8 cellular contexts compared by ENCODE assay signal in genomic region chr6:3251462-3252314, GRCh38. TPM values are rescaled to one million over a fixed set of nuclear protein-coding genes. Genes with fewer than 3 reads are reported as not detected.
DNase-seq lines count a peak whose midpoint lies in the region; ATAC-seq, FAIRE-seq and TF ChIP-seq lines count a peak whose summit lies in the region.

No MANE protein-coding gene starts in this region.

- ATAC-seq in GM19023 (IDR thresholded peaks at IDR 0.05; ENCODE audit: unreplicated experiment) (peak; percentile 79), mucosa of descending colon (peak; percentile 92)

- peak; percentile 72 for FAIRE-seq in endometrium (lab: Jason Lieb, UNC)

- no peak overlapping the region for H3K4me3 ChIP-seq in mucosa of descending colon

- no peaks in the 10 kb centered on the region for H3K4me1 ChIP-seq in mucosa of descending colon (ENCODE audit: low read depth)

- no peaks in the 10 kb centered on the region for H3K9me3 ChIP-seq in mucosa of descending colon

- no peaks in the 10 kb centered on the region for H3K36me3 ChIP-seq in mucosa of descending colon (ENCODE audit: low read depth)

- DNase-seq in AG08395 (ENCODE audit: low spot score) = peak; percentile 90
- peak; percentile 76 for DNase-seq in HT1080 (ENCODE audit: low read depth)
- peak; percentile 65 to 76 for DNase-seq in NOMO-1 (lab: John Stamatoyannopoulos, UW; ENCODE audit: unreplicated experiment in 2 of 2)
- DNase-seq in activated CD8-positive, alpha-beta memory T cell treated with anti-CD3 and anti-CD28 coated beads for 4 hours (ENCODE audit: low read depth in 2 of 2) = peak; percentile 66 to 67
- peak; percentile 80 to 92 (median 89) for DNase-seq in mucosa of descending colon
- peak; percentile 74 for DNase-seq in stimulated activated CD8-positive, alpha-beta memory T cell treated with anti-CD3 and anti-CD28 coated beads, Interleukin-4, amount 100 ng/mL, for 24 hours (ENCODE audit: low read depth)

- peak; percentile 95 for TF ChIP-seq CTCF in mucosa of descending colon (IDR thresholded peaks at IDR 0.05)

- intact Hi-C loops in mucosa of descending colon (cut with DNase I, micrococcal nuclease) = loop anchor here (5.0 to 10.0 kb wide), 2 partner anchors 124 to 127 kb away; no protein-coding TSS in a partner anchor

RNA-seq across cellular contexts. Expression of gene PSMG4, which starts 7.1 kb away (rescaled TPM):
- total RNA-seq in HT1080 (2014; rRNA removed; shearing (Covaris generic)) = 62.2 and 63.9 TPM in 2 replicates
- 37.5 and 50.8 TPM in 2 replicates for polyA plus RNA-seq in HT1080 (2015; cell fraction: cytosol; rRNA removed)
- polyA plus RNA-seq in HT1080 (2015; cell fraction: nucleus; rRNA removed) = 19.1 and 26.1 TPM in 2 replicates
- total RNA-seq in mucosa of descending colon = 10 to 100 TPM; 14.8 to 19.8 (median 16.2) TPM

RNA-seq across cellular contexts. Expression of gene TUBB2B, which starts 24.2 kb away (rescaled TPM):
- total RNA-seq in HT1080 (2014; rRNA removed; shearing (Covaris generic)) = 0.10 TPM in 1 of 2 replicates, not detected in the other
- polyA plus RNA-seq in HT1080 (2015; cell fraction: cytosol; rRNA removed) = 1.3 and 1.4 TPM in 2 replicates
- 0.68 and 1.4 TPM in 2 replicates for polyA plus RNA-seq in HT1080 (2015; cell fraction: nucleus; rRNA removed)
- total RNA-seq in mucosa of descending colon = 10 to 100 TPM in 1 of 3 donors, 1 to 10 TPM in 1, under 1 TPM in 1; 0.87 to 18.5 (median 3.6) TPM
